In genomic region chr14:102540310-102541028, GRCh38 we compare ENCODE assay signal across 17 cellular contexts. TPM values are rescaled to one million over a fixed set of nuclear protein-coding genes. Genes with fewer than 3 reads are reported as not detected.
DNase-seq lines count a peak whose midpoint lies in the region; ATAC-seq and TF ChIP-seq lines count a peak whose summit lies in the region.
"Had no signal": no experiment of that assay in that cellular context is flagged by ENCODE, and none has a peak within 500 bp of the region (broad histone marks: within the 10 kb centered on the region; RNA-seq: fewer than 3 reads in every experiment).

No MANE protein-coding gene starts in this region.

- H3K4me3 Mint-ChIP-seq in stimulated activated naive CD8-positive, alpha-beta T cell treated with anti-CD3 and anti-CD28 coated beads, Interleukin-15, amount 100 ng/mL, for 72 hours: no peak overlapping the region

- CTCF ChIA-PET in AG04450 (lab: Charles Lee): interaction anchor here (0.7 to 1.7 kb wide), 2 partner anchors 16 to 54 kb away, joined by 3 to 5 read pairs; no protein-coding TSS in a partner anchor
- CTCF ChIA-PET in HEK293 (lab: Yijun Ruan, JAX): interaction anchor here (0.6 to 0.8 kb wide), 2 partner anchors 10 to 16 kb away, joined by 3 read pairs; no protein-coding TSS in a partner anchor

- H3K4me1 Mint-ChIP-seq in stimulated activated naive CD8-positive, alpha-beta T cell treated with anti-CD3 and anti-CD28 coated beads, Interleukin-15, amount 100 ng/mL, for 72 hours: peaks cover 6% of the 10 kb centered on the region

- H3K27ac ChIP-seq in AG04450 (ENCODE audit: low read depth, low read length): no peak overlapping the region
- H3K27ac ChIP-seq in HEK293 (ENCODE audit: extremely low read depth, low read depth, low read length): peak overlapping the region; percentile 58
- peak overlapping the region; percentile 5 for H3K27ac ChIP-seq in RWPE2 (ENCODE audit: poor library complexity, severe bottlenecking)
- H3K27ac ChIP-seq: uterus had no signal

- POLR2A ChIA-PET in AG04450 (lab: Yijun Ruan, JAX): interaction anchor here (0.6 to 1.0 kb wide), 2 partner anchors 19 to 54 kb away, joined by 3 to 9 read pairs; no protein-coding TSS in a partner anchor
- POLR2A ChIA-PET in HEK293 (lab: Yijun Ruan, JAX): interaction anchor here (1.7 kb wide), 1 partner anchor 16 kb away, joined by 4 read pairs; no protein-coding TSS in a partner anchor

- H3K4me1 ChIP-seq in HEK293 (ENCODE audit: control insufficient read depth, insufficient read depth, low read length): peaks cover 12% of the 10 kb centered on the region
- H3K4me1 ChIP-seq in RWPE2 (ENCODE audit: insufficient read depth, poor library complexity, severe bottlenecking): peaks cover 15% of the 10 kb centered on the region

- H3K4me3 ChIP-seq in AG04450 (ENCODE audit: low read depth, low read length) (no peak overlapping the region), HEK293 (ENCODE audit: low read depth, low read length) (no peak overlapping the region), RWPE2 (ENCODE audit: severe bottlenecking) (no peak overlapping the region), fibroblast of pulmonary artery (replicated peaks; ENCODE audit: low read depth, low read length) (no peak overlapping the region)
- H3K4me3 ChIP-seq: uterus had no signal

- H3K9me3 ChIP-seq in AG04450 (ENCODE audit: control insufficient read depth, insufficient read depth, low read length) (no peaks in the 10 kb centered on the region; the same call in 1 of the 2 replicates), HEK293 (ENCODE audit: control insufficient read depth, insufficient read depth, low read depth, low read length) (no peaks in the 10 kb centered on the region), RWPE2 (ENCODE audit: severe bottlenecking) (no peaks in the 10 kb centered on the region)
- H3K9me3 ChIP-seq: uterus had no signal

- H3K27me3 ChIP-seq in AG04450 (ENCODE audit: control insufficient read depth, insufficient read depth, low read length) (peaks cover 10% of the 10 kb centered on the region), RWPE2 (ENCODE audit: insufficient read depth, poor library complexity, severe bottlenecking) (peaks cover 4% of the 10 kb centered on the region)

- peak; percentile 15; the same call in 1 of the 3 replicates for ATAC-seq in RWPE2 (ENCODE audit: low read depth)
- no peak for ATAC-seq in GM21423 (IDR thresholded peaks at IDR 0.05; ENCODE audit: unreplicated experiment)
- ATAC-seq in HG02610 (IDR thresholded peaks at IDR 0.05; ENCODE audit: unreplicated experiment): no peak
- ATAC-seq in stimulated activated naive CD8-positive, alpha-beta T cell treated with anti-CD3 and anti-CD28 coated beads, Interleukin-15, amount 100 ng/mL, for 72 hours: no peak

- H3K27ac Mint-ChIP-seq in stimulated activated naive CD8-positive, alpha-beta T cell treated with anti-CD3 and anti-CD28 coated beads, Interleukin-15, amount 100 ng/mL, for 72 hours: no peak overlapping the region
- H3K27ac Mint-ChIP-seq: progenitor cell of endocrine pancreas had no signal

- TF ChIP-seq CTCF in AG04450 (IDR thresholded peaks at IDR 0.05; ENCODE audit: low read depth, low read length) (no peak), HEK293 (tag by site-specific recombination; IDR thresholded peaks at IDR 0.05) (no peak), RWPE2 (IDR thresholded peaks at IDR 0.05; ENCODE audit: poor library complexity, severe bottlenecking) (no peak), fibroblast of pulmonary artery (IDR thresholded peaks at IDR 0.05; ENCODE audit: low read length, missing control alignments) (no peak)

- peaks cover 28% of the 10 kb centered on the region for H3K27me3 Mint-ChIP-seq in stimulated activated naive CD8-positive, alpha-beta T cell treated with anti-CD3 and anti-CD28 coated beads, Interleukin-15, amount 100 ng/mL, for 72 hours

- DNase-seq in AG04450 (ENCODE audit: low read depth, low spot score) (peak; percentile 3), RWPE2 (ENCODE audit: low spot score) (no peak), fibroblast of pulmonary artery (ENCODE audit: low read depth) (peak; percentile 86), middle frontal gyrus (ENCODE audit: extremely low spot score, low spot score) (no peak)
- DNase-seq in stimulated activated naive CD8-positive, alpha-beta T cell treated with anti-CD3 and anti-CD28 coated beads, Interleukin-15, amount 100 ng/mL, for 72 hours: no peak
- DNase-seq: activated CD4-positive, alpha-beta T cell treated with anti-CD3 and anti-CD28 coated beads for 4 hours; activated T-cell treated with anti-CD3 and anti-CD28 coated beads, Interleukin-2, amount 50 U/mL, for 48 hours; amniotic stem cell; cortex of kidney; midbrain; NCI-H1048; stimulated activated CD4-positive, alpha-beta T cell treated with anti-CD3 and anti-CD28 coated beads, Interleukin-1b, Interleukin-23, amount 100 ng/mL, for 48 hours had no signal

- H3K36me3 ChIP-seq in HEK293 (ENCODE audit: control insufficient read depth in 2 of 2, insufficient read depth in 1 of 2, low read length in 2 of 2) (no peaks in the 10 kb centered on the region), RWPE2 (ENCODE audit: low read depth) (no peaks in the 10 kb centered on the region)
- H3K36me3 ChIP-seq: uterus had no signal

- no peaks in the 10 kb centered on the region for H3K9me3 Mint-ChIP-seq in stimulated activated naive CD8-positive, alpha-beta T cell treated with anti-CD3 and anti-CD28 coated beads, Interleukin-15, amount 100 ng/mL, for 72 hours

TF ChIP-seq in HEK293, 187 proteins besides CTCF, POLR2A, EP300 and RAD21 (continues in another document):
- TF ChIP-seq, protein P1, sequence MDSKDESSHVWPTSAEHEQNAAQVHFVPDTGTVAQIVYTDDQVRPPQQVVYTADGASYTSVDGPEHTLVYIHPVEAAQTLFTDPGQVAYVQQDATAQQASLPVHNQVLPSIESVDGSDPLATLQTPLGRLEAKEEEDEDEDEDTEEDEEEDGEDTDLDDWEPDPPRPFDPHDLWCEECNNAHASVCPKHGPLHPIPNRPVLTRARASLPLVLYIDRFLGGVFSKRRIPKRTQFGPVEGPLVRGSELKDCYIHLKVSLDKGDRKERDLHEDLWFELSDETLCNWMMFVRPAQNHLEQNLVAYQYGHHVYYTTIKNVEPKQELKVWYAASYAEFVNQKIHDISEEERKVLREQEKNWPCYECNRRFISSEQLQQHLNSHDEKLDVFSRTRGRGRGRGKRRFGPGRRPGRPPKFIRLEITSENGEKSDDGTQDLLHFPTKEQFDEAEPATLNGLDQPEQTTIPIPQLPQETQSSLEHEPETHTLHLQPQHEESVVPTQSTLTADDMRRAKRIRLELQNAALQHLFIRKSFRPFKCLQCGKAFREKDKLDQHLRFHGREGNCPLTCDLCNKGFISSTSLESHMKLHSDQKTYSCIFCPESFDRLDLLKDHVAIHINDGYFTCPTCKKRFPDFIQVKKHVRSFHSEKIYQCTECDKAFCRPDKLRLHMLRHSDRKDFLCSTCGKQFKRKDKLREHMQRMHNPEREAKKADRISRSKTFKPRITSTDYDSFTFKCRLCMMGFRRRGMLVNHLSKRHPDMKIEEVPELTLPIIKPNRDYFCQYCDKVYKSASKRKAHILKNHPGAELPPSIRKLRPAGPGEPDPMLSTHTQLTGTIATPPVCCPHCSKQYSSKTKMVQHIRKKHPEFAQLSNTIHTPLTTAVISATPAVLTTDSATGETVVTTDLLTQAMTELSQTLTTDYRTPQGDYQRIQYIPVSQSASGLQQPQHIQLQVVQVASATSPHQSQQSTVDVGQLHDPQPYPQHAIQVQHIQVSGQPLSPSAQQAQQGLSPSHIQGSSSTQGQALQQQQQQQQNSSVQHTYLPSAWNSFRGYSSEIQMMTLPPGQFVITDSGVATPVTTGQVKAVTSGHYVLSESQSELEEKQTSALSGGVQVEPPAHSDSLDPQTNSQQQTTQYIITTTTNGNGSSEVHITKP (tag by site-specific recombination; IDR thresholded peaks at IDR 0.05): no peak
- TF ChIP-seq ZNF664 (tag by site-specific recombination; IDR thresholded peaks at IDR 0.05) (no peak), ZNF510 (tag by site-specific recombination; IDR thresholded peaks at IDR 0.05; ENCODE audit: insufficient replicate concordance) (no peak), ZNF654 (tag by site-specific recombination; IDR thresholded peaks at IDR 0.05; ENCODE audit: low read depth) (no peak), ZNF211 (tag by site-specific recombination; IDR thresholded peaks at IDR 0.05; ENCODE audit: low read depth) (no peak), ZNF133 (tag by site-specific recombination; IDR thresholded peaks at IDR 0.05) (no peak), ZNF707 (tag by site-specific recombination; IDR thresholded peaks at IDR 0.05) (no peak), ZNF184 (tag by site-specific recombination; IDR thresholded peaks at IDR 0.05) (no peak), ZNF239 (tag by site-specific recombination; IDR thresholded peaks at IDR 0.05) (no peak), GLIS2 (tag by site-specific recombination; IDR thresholded peaks at IDR 0.05) (no peak)
- TF ChIP-seq, protein P2, sequence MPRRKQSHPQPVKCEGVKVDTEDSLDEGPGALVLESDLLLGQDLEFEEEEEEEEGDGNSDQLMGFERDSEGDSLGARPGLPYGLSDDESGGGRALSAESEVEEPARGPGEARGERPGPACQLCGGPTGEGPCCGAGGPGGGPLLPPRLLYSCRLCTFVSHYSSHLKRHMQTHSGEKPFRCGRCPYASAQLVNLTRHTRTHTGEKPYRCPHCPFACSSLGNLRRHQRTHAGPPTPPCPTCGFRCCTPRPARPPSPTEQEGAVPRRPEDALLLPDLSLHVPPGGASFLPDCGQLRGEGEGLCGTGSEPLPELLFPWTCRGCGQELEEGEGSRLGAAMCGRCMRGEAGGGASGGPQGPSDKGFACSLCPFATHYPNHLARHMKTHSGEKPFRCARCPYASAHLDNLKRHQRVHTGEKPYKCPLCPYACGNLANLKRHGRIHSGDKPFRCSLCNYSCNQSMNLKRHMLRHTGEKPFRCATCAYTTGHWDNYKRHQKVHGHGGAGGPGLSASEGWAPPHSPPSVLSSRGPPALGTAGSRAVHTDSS (tag by site-specific recombination; IDR thresholded peaks at IDR 0.05): no peak
- TF ChIP-seq, protein P3, sequence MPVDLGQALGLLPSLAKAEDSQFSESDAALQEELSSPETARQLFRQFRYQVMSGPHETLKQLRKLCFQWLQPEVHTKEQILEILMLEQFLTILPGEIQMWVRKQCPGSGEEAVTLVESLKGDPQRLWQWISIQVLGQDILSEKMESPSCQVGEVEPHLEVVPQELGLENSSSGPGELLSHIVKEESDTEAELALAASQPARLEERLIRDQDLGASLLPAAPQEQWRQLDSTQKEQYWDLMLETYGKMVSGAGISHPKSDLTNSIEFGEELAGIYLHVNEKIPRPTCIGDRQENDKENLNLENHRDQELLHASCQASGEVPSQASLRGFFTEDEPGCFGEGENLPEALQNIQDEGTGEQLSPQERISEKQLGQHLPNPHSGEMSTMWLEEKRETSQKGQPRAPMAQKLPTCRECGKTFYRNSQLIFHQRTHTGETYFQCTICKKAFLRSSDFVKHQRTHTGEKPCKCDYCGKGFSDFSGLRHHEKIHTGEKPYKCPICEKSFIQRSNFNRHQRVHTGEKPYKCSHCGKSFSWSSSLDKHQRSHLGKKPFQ (tag by site-specific recombination; IDR thresholded peaks at IDR 0.05): no peak

RNA-seq across cellular contexts. Expression of gene ANKRD9, which starts 30.9 kb away (rescaled TPM):
- 4.0 and 5.8 TPM in 2 replicates for polyA plus RNA-seq in AG04450 (2011; rRNA removed)
- polyA minus RNA-seq in AG04450 (2011; rRNA and poly(A)+ RNA removed): 2.8 TPM in 2 replicates

RNA-seq across cellular contexts. Expression of gene RCOR1, which starts 52.0 kb away (rescaled TPM):
- polyA plus RNA-seq in AG04450 (2011; rRNA removed): 14.4 and 16.7 TPM in 2 replicates
- 17.5 and 19.9 TPM in 2 replicates for polyA minus RNA-seq in AG04450 (2011; rRNA and poly(A)+ RNA removed)

Comparison
In these comparisons a context has a peak if more than half of its experiments do, and no peak if none do; other contexts are left out.
1. DNase-seq: peak in AG04450 (single experiment) and fibroblast of pulmonary artery (single experiment); none in RWPE2 (single experiment), stimulated activated naive CD8-positive, alpha-beta T cell treated with anti-CD3 and anti-CD28 coated beads, Interleukin-15, amount 100 ng/mL, for 72 hours (0 of 2) and middle frontal gyrus (single experiment).